32 cellular contexts compared by ENCODE assay signal in genomic region chr7:6600093-6600492, GRCh38. TPM values are rescaled to one million over a fixed set of nuclear protein-coding genes. Genes with fewer than 3 reads are reported as not detected.
"Had no signal": no experiment of that assay in that cellular context is flagged by ENCODE, and none has a peak within 500 bp of the region (broad histone marks: within the 10 kb centered on the region; RNA-seq: fewer than 3 reads in every experiment).

No MANE protein-coding gene starts in this region.

- ATAC-seq: activated CD4-positive, alpha-beta T cell treated with anti-CD3 and anti-CD28 coated beads for 36 hours; activated CD4-positive, CD25-positive, alpha-beta regulatory T cell treated with anti-CD3 and anti-CD28 coated beads, Interleukin-2, amount 50 U/mL, for 24 hours; activated CD8-positive, alpha-beta memory T cell treated with anti-CD3 and anti-CD28 coated beads, Interleukin-2, amount 10 ng/mL, durations not matched to agents 7 days and 5 days; activated CD8-positive, alpha-beta T cell treated with anti-CD3 and anti-CD28 coated beads, Interleukin-2, amount 10 ng/mL, durations not matched to agents 7 days and 5 days; activated naive CD8-positive, alpha-beta T cell treated with anti-CD3 and anti-CD28 coated beads, Interleukin-2, amount 50 U/mL, for 24 hours; activated T-cell treated with anti-CD3 and anti-CD28 coated beads, Interleukin-2, amount 50 U/mL, for 4 hours; WTC11 had no signal

- DNase-seq: activated CD4-positive, alpha-beta memory T cell treated with anti-CD3 and anti-CD28 coated beads, Interleukin-2, amount 10 ng/mL, durations not matched to agents 7 days and 5 days; activated CD4-positive, alpha-beta T cell treated with anti-CD3 and anti-CD28 coated beads for 1 hour; activated CD4-positive, alpha-beta T cell treated with anti-CD3 and anti-CD28 coated beads for 36 hours; activated CD4-positive, alpha-beta T cell treated with anti-CD3 and anti-CD28 coated beads for 48 hours; activated CD4-positive, alpha-beta T cell treated with anti-CD3 and anti-CD28 coated beads, Interleukin-2, amount 10 ng/mL, durations not matched to agents 7 days and 5 days; activated CD4-positive, alpha-beta T cell treated with anti-CD3 and anti-CD28 coated beads, Interleukin-2, amount 50 U/mL, for 48 hours; activated CD4-positive, CD25-positive, alpha-beta regulatory T cell; activated CD8-positive, alpha-beta memory T cell treated with anti-CD3 and anti-CD28 coated beads for 24 hours; activated CD8-positive, alpha-beta memory T cell treated with anti-CD3 and anti-CD28 coated beads, Interleukin-2, amount 10 ng/mL, durations not matched to agents 7 days and 5 days; activated CD8-positive, alpha-beta memory T cell treated with anti-CD3 and anti-CD28 coated beads, Interleukin-2, amount 50 U/mL, for 48 hours; activated CD8-positive, alpha-beta T cell treated with anti-CD3 and anti-CD28 coated beads, Interleukin-2, amount 10 ng/mL, durations not matched to agents 7 days and 5 days; activated effector memory CD4-positive, alpha-beta T cell treated with Interleukin-2 at 50 U/mL for 16 hours; activated gamma-delta T cell; activated naive CD4-positive, alpha-beta T cell treated with anti-CD3 and anti-CD28 coated beads, Interleukin-2, amount 10 ng/mL, durations not matched to agents 7 days and 5 days; activated naive CD4-positive, alpha-beta T cell treated with Interleukin-2 at 50 U/mL for 16 hours; activated naive CD8-positive, alpha-beta T cell treated with anti-CD3 and anti-CD28 coated beads, Interleukin-2, amount 10 ng/mL, durations not matched to agents 7 days and 5 days; activated naive CD8-positive, alpha-beta T cell treated with anti-CD3 and anti-CD28 coated beads, Interleukin-2, amount 50 U/mL, for 24 hours; activated T-cell treated with anti-CD3 and anti-CD28 coated beads, Interleukin-2, amount 50 U/mL, for 4 hours; amygdala; anterior cingulate cortex; caudate nucleus; cerebellar nuclear complex; colonic mucosa; T-helper 2 cell; T-helper 9 cell had no signal

- H3K27ac ChIP-seq: ascending aorta, cardiac muscle cell, colonic mucosa, VCaP had no signal

- H3K4me3 ChIP-seq: ascending aorta, cardiac muscle cell, colonic mucosa had no signal

- H3K9me3 ChIP-seq: ascending aorta, colonic mucosa had no signal

- H3K27me3 ChIP-seq: ascending aorta, cardiac muscle cell, colonic mucosa had no signal

- FAIRE-seq: bronchial epithelial cell, TTC549 had no signal

- H3K4me1 ChIP-seq: ascending aorta, colonic mucosa had no signal

RNA-seq across cellular contexts. Expression of gene GRID2IP, which starts 48.8 kb away (rescaled TPM):
- total RNA-seq: ascending aorta had no signal
